1 cellular context compared by ENCODE assay signal in genomic region chr14:76761198-76761848, GRCh38.
TF ChIP-seq lines count a peak whose summit lies in the region.

Gene VASH1 (plus strand): TSS chr14:76761468. CDS start chr14:76762822, 1,354 bp downstream.

TF ChIP-seq in HEK293, 187 proteins besides CTCF, POLR2A, EP300 and RAD21 (continued from another document):
- TF ChIP-seq, protein P1, sequence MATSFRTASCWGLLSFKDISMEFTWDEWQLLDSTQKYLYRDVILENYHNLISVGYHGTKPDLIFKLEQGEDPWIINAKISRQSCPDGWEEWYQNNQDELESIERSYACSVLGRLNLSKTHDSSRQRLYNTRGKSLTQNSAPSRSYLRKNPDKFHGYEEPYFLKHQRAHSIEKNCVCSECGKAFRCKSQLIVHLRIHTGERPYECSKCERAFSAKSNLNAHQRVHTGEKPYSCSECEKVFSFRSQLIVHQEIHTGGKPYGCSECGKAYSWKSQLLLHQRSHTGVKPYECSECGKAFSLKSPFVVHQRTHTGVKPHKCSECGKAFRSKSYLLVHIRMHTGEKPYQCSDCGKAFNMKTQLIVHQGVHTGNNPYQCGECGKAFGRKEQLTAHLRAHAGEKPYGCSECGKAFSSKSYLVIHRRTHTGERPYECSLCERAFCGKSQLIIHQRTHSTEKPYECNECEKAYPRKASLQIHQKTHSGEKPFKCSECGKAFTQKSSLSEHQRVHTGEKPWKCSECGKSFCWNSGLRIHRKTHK (tag by site-specific recombination; IDR thresholded peaks at IDR 0.05) = no peak
- TF ChIP-seq ZNF426 (tag by site-specific recombination; IDR thresholded peaks at IDR 0.05) = no peak
- TF ChIP-seq ZNF521 (tag by site-specific recombination; IDR thresholded peaks at IDR 0.05) = no peak
- TF ChIP-seq ZNF394 (tag by site-specific recombination; IDR thresholded peaks at IDR 0.05; ENCODE audit: borderline replicate concordance) = no peak
- no peak for TF ChIP-seq ZNF354C (tag by site-specific recombination; IDR thresholded peaks at IDR 0.05; ENCODE audit: borderline replicate concordance, low read depth)
- no peak for TF ChIP-seq ZNF513 (tag by site-specific recombination; IDR thresholded peaks at IDR 0.05)
- TF ChIP-seq, protein P2, sequence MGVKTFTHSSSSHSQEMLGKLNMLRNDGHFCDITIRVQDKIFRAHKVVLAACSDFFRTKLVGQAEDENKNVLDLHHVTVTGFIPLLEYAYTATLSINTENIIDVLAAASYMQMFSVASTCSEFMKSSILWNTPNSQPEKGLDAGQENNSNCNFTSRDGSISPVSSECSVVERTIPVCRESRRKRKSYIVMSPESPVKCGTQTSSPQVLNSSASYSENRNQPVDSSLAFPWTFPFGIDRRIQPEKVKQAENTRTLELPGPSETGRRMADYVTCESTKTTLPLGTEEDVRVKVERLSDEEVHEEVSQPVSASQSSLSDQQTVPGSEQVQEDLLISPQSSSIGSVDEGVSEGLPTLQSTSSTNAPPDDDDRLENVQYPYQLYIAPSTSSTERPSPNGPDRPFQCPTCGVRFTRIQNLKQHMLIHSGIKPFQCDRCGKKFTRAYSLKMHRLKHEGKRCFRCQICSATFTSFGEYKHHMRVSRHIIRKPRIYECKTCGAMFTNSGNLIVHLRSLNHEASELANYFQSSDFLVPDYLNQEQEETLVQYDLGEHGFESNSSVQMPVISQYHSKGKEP (tag by site-specific recombination; IDR thresholded peaks at IDR 0.05) = no peak
- TF ChIP-seq ZNF223 (tag by site-specific recombination; IDR thresholded peaks at IDR 0.05) = no peak
